ENCODE assay signal across 8 cellular contexts in the genomic region with DNA sequence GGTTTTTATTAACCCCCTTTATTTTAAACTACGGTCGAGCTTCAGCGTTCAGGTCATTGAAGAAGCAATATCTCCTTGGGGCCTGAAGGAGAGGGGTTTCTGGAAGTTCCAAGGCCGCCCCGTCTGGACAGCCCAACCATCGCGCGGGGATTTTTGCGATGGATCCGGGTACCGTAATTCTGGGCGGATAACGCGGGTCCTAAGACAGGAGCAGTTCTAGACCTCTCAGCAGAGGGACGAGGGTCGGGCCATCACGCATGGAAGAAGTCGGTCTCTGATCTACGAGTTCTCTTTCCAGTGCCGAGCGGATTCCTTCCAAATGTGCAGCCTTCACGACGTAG. TPM values are rescaled to one million over a fixed set of nuclear protein-coding genes. Genes with fewer than 3 reads are reported as not detected.
DNase-seq lines count a peak whose midpoint lies in the region; TF ChIP-seq lines count a peak whose summit lies in the region.

No MANE protein-coding gene starts in this region.

- H3K4me3 ChIP-seq in HEK293 (ENCODE audit: low read depth, low read length) (peak overlapping the region; percentile 86), WI38 (ENCODE audit: low read depth, low read length) (peak overlapping the region; percentile 82), kidney epithelial cell (ENCODE audit: low read depth, low read length) (peak overlapping the region; percentile 78), thyroid gland (replicated peaks in 1 of 3) (peak overlapping the region; percentile 52 to 76 (median 74))

- H3K27me3 ChIP-seq in kidney epithelial cell (ENCODE audit: control insufficient read depth, insufficient read depth, low read length) = no peaks in the 10 kb centered on the region
- H3K27me3 ChIP-seq in thyroid gland = no peaks in the 10 kb centered on the region

- peaks cover 13% of the 10 kb centered on the region for H3K4me1 ChIP-seq in HEK293 (ENCODE audit: control insufficient read depth, insufficient read depth, low read length)
- peaks cover 20 to 28% of the 10 kb centered on the region in 2 donors for H3K4me1 ChIP-seq in thyroid gland

- peak overlapping the region; percentile 79 for H3K27ac ChIP-seq in HEK293 (ENCODE audit: extremely low read depth, low read depth, low read length)
- H3K27ac ChIP-seq in thyroid gland = peak overlapping the region; percentile 91 to 99 (median 96)

- H3K9me3 ChIP-seq in HEK293 (ENCODE audit: control insufficient read depth, insufficient read depth, low read depth, low read length) (no peaks in the 10 kb centered on the region), thyroid gland (no peaks in the 10 kb centered on the region)

- TF ChIP-seq CTCF in HEK293 (tag by site-specific recombination; IDR thresholded peaks at IDR 0.05) = no peak
- TF ChIP-seq CTCF in WI38 (IDR thresholded peaks at IDR 0.05; ENCODE audit: low read depth, low read length) = no peak
- TF ChIP-seq CTCF in kidney epithelial cell (IDR thresholded peaks at IDR 0.05; ENCODE audit: insufficient read depth, low read length, poor library complexity, severe bottlenecking) = no peak
- peak in 2 of 6 experiments; percentile 44 to 58 for TF ChIP-seq CTCF in thyroid gland (IDR thresholded peaks at IDR 0.05)

- WGBS in thyroid gland, 2 donors = 0 to 1% methylated on average over 8 to 23 of the region's 23 CpGs

- no peak for TF ChIP-seq POLR2A in thyroid gland (IDR thresholded peaks at IDR 0.05)

- H3K36me3 ChIP-seq in HEK293 (ENCODE audit: control insufficient read depth in 2 of 2, insufficient read depth in 1 of 2, low read length in 2 of 2) = no peaks in the 10 kb centered on the region
- H3K36me3 ChIP-seq in kidney epithelial cell (ENCODE audit: control insufficient read depth, insufficient read depth, low read length) = no peaks in the 10 kb centered on the region
- H3K36me3 ChIP-seq in thyroid gland = no peaks in the 10 kb centered on the region

- DNase-seq in kidney epithelial cell (ENCODE audit: low read depth) = no peak
- DNase-seq in thyroid gland = no peak
- no peak for DNase-seq in EL
- DNase-seq in NCI-H2029 (lab: John Stamatoyannopoulos, UW) = no peak
- no peak for DNase-seq in stimulated activated CD4-positive, alpha-beta T cell treated with anti-CD3 and anti-CD28 coated beads, Interleukin-15, amount 100 ng/mL, for 24 hours
- DNase-seq in mucosa of gallbladder (ENCODE audit: low spot score) = no peak

- CTCF ChIA-PET in HEK293 (lab: Yijun Ruan, JAX) = interaction anchor here (0.6 to 1.5 kb wide), 10 partner anchors 25 to 129 kb away, joined by 3 to 7 read pairs (median 4); no protein-coding TSS in a partner anchor

- POLR2A ChIA-PET in HEK293 (lab: Yijun Ruan, JAX) = interaction anchor here (1.0 to 13.9 kb wide), 9 partner anchors 9 to 67 kb away, joined by 4 to 394 read pairs (median 12); a partner anchor contains a TSS

- intact Hi-C loops in thyroid gland (cut with DNase I) = loop anchor here (10.0 kb wide), 2 partner anchors 62 to 108 kb away; a partner anchor contains a TSS

TF ChIP-seq in HEK293, 187 proteins besides CTCF, POLR2A, EP300 and RAD21 (continues in another document):
- TF ChIP-seq ZBTB17 (tag by site-specific recombination; IDR thresholded peaks at IDR 0.05) (peak; percentile 7; the same call in 1 of the 2 replicates), ZNF529 (tag by site-specific recombination; IDR thresholded peaks at IDR 0.05; ENCODE audit: insufficient replicate concordance) (peak; percentile 4), GLI4 (tag by site-specific recombination; IDR thresholded peaks at IDR 0.05) (no peak), KLF16 (tag by site-specific recombination; IDR thresholded peaks at IDR 0.05) (no peak), SETDB1 (IDR thresholded peaks at IDR 0.05; ENCODE audit: insufficient read length, low read length) (no peak), ZNF548 (tag by site-specific recombination; IDR thresholded peaks at IDR 0.05) (0 out of 2 replicates have a peak, but pooled peaks have one; percentile 11), GFI1B (tag by site-specific recombination; IDR thresholded peaks at IDR 0.05) (0 out of 2 replicates have a peak, but pooled peaks have one; percentile 9), ZNF23 (tag by site-specific recombination; IDR thresholded peaks at IDR 0.05; ENCODE audit: borderline replicate concordance) (0 out of 2 replicates have a peak, but pooled peaks have one; percentile 15), ZNF121 (tag by site-specific recombination; IDR thresholded peaks at IDR 0.05) (no peak), ZNF146 (tag by site-specific recombination; IDR thresholded peaks at IDR 0.05) (peak; percentile 1), SP2 (tag by site-specific recombination; IDR thresholded peaks at IDR 0.05) (peak; percentile 47), ZNF677 (tag by site-specific recombination; IDR thresholded peaks at IDR 0.05) (peak; percentile 77; the same call in 1 of the 2 replicates)
- TF ChIP-seq, protein P1, sequence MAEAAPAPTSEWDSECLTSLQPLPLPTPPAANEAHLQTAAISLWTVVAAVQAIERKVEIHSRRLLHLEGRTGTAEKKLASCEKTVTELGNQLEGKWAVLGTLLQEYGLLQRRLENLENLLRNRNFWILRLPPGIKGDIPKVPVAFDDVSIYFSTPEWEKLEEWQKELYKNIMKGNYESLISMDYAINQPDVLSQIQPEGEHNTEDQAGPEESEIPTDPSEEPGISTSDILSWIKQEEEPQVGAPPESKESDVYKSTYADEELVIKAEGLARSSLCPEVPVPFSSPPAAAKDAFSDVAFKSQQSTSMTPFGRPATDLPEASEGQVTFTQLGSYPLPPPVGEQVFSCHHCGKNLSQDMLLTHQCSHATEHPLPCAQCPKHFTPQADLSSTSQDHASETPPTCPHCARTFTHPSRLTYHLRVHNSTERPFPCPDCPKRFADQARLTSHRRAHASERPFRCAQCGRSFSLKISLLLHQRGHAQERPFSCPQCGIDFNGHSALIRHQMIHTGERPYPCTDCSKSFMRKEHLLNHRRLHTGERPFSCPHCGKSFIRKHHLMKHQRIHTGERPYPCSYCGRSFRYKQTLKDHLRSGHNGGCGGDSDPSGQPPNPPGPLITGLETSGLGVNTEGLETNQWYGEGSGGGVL (tag by site-specific recombination; IDR thresholded peaks at IDR 0.05) = peak; percentile 61
- TF ChIP-seq, protein P2, sequence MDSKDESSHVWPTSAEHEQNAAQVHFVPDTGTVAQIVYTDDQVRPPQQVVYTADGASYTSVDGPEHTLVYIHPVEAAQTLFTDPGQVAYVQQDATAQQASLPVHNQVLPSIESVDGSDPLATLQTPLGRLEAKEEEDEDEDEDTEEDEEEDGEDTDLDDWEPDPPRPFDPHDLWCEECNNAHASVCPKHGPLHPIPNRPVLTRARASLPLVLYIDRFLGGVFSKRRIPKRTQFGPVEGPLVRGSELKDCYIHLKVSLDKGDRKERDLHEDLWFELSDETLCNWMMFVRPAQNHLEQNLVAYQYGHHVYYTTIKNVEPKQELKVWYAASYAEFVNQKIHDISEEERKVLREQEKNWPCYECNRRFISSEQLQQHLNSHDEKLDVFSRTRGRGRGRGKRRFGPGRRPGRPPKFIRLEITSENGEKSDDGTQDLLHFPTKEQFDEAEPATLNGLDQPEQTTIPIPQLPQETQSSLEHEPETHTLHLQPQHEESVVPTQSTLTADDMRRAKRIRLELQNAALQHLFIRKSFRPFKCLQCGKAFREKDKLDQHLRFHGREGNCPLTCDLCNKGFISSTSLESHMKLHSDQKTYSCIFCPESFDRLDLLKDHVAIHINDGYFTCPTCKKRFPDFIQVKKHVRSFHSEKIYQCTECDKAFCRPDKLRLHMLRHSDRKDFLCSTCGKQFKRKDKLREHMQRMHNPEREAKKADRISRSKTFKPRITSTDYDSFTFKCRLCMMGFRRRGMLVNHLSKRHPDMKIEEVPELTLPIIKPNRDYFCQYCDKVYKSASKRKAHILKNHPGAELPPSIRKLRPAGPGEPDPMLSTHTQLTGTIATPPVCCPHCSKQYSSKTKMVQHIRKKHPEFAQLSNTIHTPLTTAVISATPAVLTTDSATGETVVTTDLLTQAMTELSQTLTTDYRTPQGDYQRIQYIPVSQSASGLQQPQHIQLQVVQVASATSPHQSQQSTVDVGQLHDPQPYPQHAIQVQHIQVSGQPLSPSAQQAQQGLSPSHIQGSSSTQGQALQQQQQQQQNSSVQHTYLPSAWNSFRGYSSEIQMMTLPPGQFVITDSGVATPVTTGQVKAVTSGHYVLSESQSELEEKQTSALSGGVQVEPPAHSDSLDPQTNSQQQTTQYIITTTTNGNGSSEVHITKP (tag by site-specific recombination; IDR thresholded peaks at IDR 0.05) = peak; percentile 56
- TF ChIP-seq, protein P3, sequence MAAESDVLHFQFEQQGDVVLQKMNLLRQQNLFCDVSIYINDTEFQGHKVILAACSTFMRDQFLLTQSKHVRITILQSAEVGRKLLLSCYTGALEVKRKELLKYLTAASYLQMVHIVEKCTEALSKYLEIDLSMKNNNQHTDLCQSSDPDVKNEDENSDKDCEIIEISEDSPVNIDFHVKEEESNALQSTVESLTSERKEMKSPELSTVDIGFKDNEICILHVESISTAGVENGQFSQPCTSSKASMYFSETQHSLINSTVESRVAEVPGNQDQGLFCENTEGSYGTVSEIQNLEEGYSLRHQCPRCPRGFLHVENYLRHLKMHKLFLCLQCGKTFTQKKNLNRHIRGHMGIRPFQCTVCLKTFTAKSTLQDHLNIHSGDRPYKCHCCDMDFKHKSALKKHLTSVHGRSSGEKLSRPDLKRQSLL (tag by site-specific recombination; IDR thresholded peaks at IDR 0.05) = peak; percentile 31

RNA-seq across cellular contexts. Expression of a gene that starts 3.6 kb away (rescaled TPM):
- total RNA-seq in kidney epithelial cell (13.3 and 16.1 TPM in 2 replicates), thyroid gland (10 to 100 TPM in 3 of 4 donors, 1 to 10 TPM in 1; 7.7 to 17.0 (median 15.5) TPM), mucosa of gallbladder (12.4 TPM)

RNA-seq across cellular contexts. Expression of a gene that starts 10.2 kb away (rescaled TPM):
- total RNA-seq in kidney epithelial cell (10.0 and 14.7 TPM in 2 replicates), thyroid gland (10 to 100 TPM; 19.7 to 34.7 (median 32.2) TPM), mucosa of gallbladder (22.5 TPM)

RNA-seq across cellular contexts. Expression of a gene that starts 23.7 kb away (rescaled TPM):
- total RNA-seq in kidney epithelial cell (7.0 and 8.0 TPM in 2 replicates), thyroid gland (10 to 100 TPM; 30.6 to 35.2 (median 33.4) TPM), mucosa of gallbladder (73.8 TPM)

RNA-seq across cellular contexts. Expression of a gene that starts 24.0 kb away (rescaled TPM):
- 11.6 and 21.6 TPM in 2 replicates for total RNA-seq in kidney epithelial cell
- 1 to 10 TPM in 1 of 4 donors, not detected in 3; 6.0 TPM for total RNA-seq in thyroid gland
- total RNA-seq in mucosa of gallbladder = 1.9 TPM

RNA-seq across cellular contexts. Expression of a gene that starts 34.2 kb away (rescaled TPM):
- total RNA-seq in kidney epithelial cell (11.0 and 19.4 TPM in 2 replicates), thyroid gland (100 to 1,000 TPM in 3 of 4 donors, 10 to 100 TPM in 1; 85.2 to 148 (median 137) TPM), mucosa of gallbladder (123 TPM)
